In genomic region chr14:103627073-103628025, GRCh38 we compare ENCODE assay signal across 9 cellular contexts. TPM values are rescaled to one million over a fixed set of nuclear protein-coding genes. Genes with fewer than 3 reads are reported as not detected.
DNase-seq lines count a peak whose midpoint lies in the region; ATAC-seq and TF ChIP-seq lines count a peak whose summit lies in the region.
"Had no signal": no experiment of that assay in that cellular context is flagged by ENCODE, and none has a peak within 500 bp of the region (broad histone marks: within the 10 kb centered on the region; RNA-seq: fewer than 3 reads in every experiment).

No MANE protein-coding gene starts in this region.

- H3K27me3 ChIP-seq in DND-41 (ENCODE audit: insufficient read depth, low read length, poor library complexity) (no peaks in the 10 kb centered on the region), esophagus squamous epithelium (no peaks in the 10 kb centered on the region), psoas muscle (ENCODE audit: insufficient read depth in 3 of 3, low read length in 2 of 3) (no peaks in the 10 kb centered on the region)

- 81 to 89% methylated on average over 14 to 15 of the region's 16 CpGs for WGBS in esophagus squamous epithelium, 2 donors
- WGBS in psoas muscle, 3 donors, result 92 to 95% (median 94%) methylated on average over 16 of the region's 16 CpGs

- no peak overlapping the region; a peak in 1 of 4 replicates for H3K4me3 ChIP-seq in DND-41 (ENCODE audit: low read depth in 1 of 2, low read length in 2 of 2)
- H3K4me3 ChIP-seq in esophagus squamous epithelium, result no peak overlapping the region
- H3K4me3 ChIP-seq in psoas muscle, result peak overlapping the region; percentile 76

- peaks cover 18% of the 10 kb centered on the region; the same call in 1 of the 2 replicates for H3K36me3 ChIP-seq in DND-41 (ENCODE audit: insufficient read depth, low read length)
- peaks cover 0 to 13% (median 0%) of the 10 kb centered on the region in 3 donors for H3K36me3 ChIP-seq in esophagus squamous epithelium
- peaks cover 0 to 7% of the 10 kb centered on the region in 2 donors for H3K36me3 ChIP-seq in psoas muscle (ENCODE audit: insufficient read depth in 1 of 2, low read depth in 1 of 2)

- peaks cover 33% of the 10 kb centered on the region for H3K79me2 ChIP-seq in DND-41 (ENCODE audit: insufficient read depth, low read length)

- H4K20me1 ChIP-seq in DND-41 (ENCODE audit: insufficient read depth, low read length), result peaks cover 22% of the 10 kb centered on the region

- H3K27ac ChIP-seq in DND-41 (ENCODE audit: low read length), result no peak overlapping the region
- peak overlapping the region; percentile 98 to 100 (median 98) for H3K27ac ChIP-seq in esophagus squamous epithelium
- peak overlapping the region; percentile 88 for H3K27ac ChIP-seq in psoas muscle

- no peak overlapping the region for H2AFZ ChIP-seq in DND-41 (ENCODE audit: low read depth, low read length)

- H3K4me1 ChIP-seq in DND-41 (ENCODE audit: insufficient read depth, low read length) (peaks cover 56% of the 10 kb centered on the region), esophagus squamous epithelium (peaks cover 39 to 78% (median 44%) of the 10 kb centered on the region in 3 donors), psoas muscle (peaks cover 44% of the 10 kb centered on the region)

- DNase-seq in DND-41 (no peak), RPMI8226 (peak; percentile 36), esophagus squamous epithelium (lab: John Stamatoyannopoulos, UW) (no peak), psoas muscle (no peak), GM10248 (ENCODE audit: extremely low spot score) (no peak), D341Med (ENCODE audit: low spot score) (no peak), GM19238 (ENCODE audit: insufficient read length, low spot score) (no peak), hepatic stellate cell (ENCODE audit: low spot score) (no peak)
- DNase-seq: NCI-H82 had no signal

- POLR2A ChIA-PET in GM10248 (lab: Yijun Ruan, JAX), result no interaction called here

- intact Hi-C loops in esophagus squamous epithelium (cut with DNase I) (loop anchor here (10.0 kb wide), 1 partner anchor 53 kb away; no protein-coding TSS in a partner anchor), psoas muscle (cut with DNase I) (loop anchor here in 1 of 2 donors (5.0 kb wide), 1 partner anchor 65 kb away; the partner anchor contains the start of genes BAG5 and COA8)

- no peaks in the 10 kb centered on the region for H3K9me3 ChIP-seq in DND-41 (ENCODE audit: insufficient read depth, low read length, severe bottlenecking)
- no peaks in the 10 kb centered on the region for H3K9me3 ChIP-seq in esophagus squamous epithelium
- H3K9me3 ChIP-seq in psoas muscle, result no peaks in the 10 kb centered on the region

- CTCF ChIA-PET in GM10248 (lab: Yijun Ruan, JAX), result interaction anchor here (0.9 to 1.0 kb wide), 2 partner anchors 16 to 108 kb away, joined by 3 read pairs; no protein-coding TSS in a partner anchor

- TF ChIP-seq CTCF in DND-41 (IDR thresholded peaks at IDR 0.05; ENCODE audit: borderline replicate concordance, extremely low read depth, low read length, poor library complexity, severe bottlenecking) (no peak), esophagus squamous epithelium (IDR thresholded peaks at IDR 0.05) (no peak), psoas muscle (IDR thresholded peaks at IDR 0.05) (no peak), GM10248 (IDR thresholded peaks at IDR 0.05; ENCODE audit: control extremely low read depth, extremely low read depth, low read depth, missing control alignments) (no peak)

- peak overlapping the region; percentile 84; the same call in 1 of the 2 replicates for H3K4me2 ChIP-seq in DND-41 (ENCODE audit: insufficient read depth, low read length)

- H3K9ac ChIP-seq in DND-41 (ENCODE audit: low read depth, low read length), result no peak overlapping the region

- no peak for ATAC-seq in DND-41 (ENCODE audit: insufficient read depth, low read depth)
- no peak for ATAC-seq in psoas muscle

- TF ChIP-seq POLR2A in esophagus squamous epithelium (IDR thresholded peaks at IDR 0.05), result no peak

RNA-seq across cellular contexts. Expression of gene KLC1, which starts 1.7 kb away (rescaled TPM):
- 100 to 1,000 TPM; 101 to 285 (median 194) TPM for total RNA-seq in esophagus squamous epithelium
- 100 to 1,000 TPM; 126 to 190 (median 148) TPM for total RNA-seq in psoas muscle
- 100 to 1,000 TPM in 2 of 3 donors, 10 to 100 TPM in 1; 86.4 to 256 (median 201) TPM for polyA plus RNA-seq in psoas muscle
